16 cellular contexts compared by ENCODE assay signal in the genomic region with DNA sequence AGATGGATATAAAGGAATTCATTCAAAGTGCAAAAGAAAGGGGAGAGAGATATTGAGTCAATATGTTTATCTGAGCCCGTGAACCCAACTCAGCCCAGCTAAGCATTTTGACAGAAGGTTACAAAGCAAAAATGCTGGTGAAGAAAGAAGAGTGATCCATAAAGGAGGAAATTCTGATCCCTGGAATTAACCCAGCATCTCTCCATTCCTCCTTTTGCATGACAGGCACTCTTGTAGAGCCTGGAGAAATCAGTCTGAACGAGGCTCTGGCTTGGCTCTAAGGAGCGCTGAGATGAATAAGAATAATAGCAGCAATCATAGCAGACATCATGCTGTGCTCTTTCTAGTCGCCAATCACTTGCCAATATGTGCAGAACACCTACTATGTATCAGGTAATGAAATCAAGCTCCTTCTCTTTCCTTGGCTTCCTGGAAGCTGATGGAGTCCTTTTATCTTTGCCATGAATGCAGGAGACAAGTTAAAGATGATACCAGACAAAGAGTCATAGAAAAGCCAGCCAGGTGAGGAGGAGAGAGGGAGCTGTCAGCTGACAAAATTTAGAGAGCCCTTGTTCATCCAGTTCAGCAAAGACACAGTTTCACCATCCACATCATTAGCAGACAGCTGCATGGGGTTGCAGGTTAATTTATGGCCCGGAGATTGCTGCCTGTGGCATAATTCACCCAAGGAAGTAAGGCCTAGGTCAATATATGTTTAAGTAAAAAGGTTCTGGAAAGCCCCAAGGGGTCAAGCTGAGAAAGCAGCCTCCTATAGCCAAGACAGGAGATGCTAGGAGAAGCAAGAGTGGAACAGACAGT.
"Had no signal": no experiment of that assay in that cellular context is flagged by ENCODE, and none has a peak within 500 bp of the region (broad histone marks: within the 10 kb centered on the region; RNA-seq: fewer than 3 reads in every experiment).

No MANE protein-coding gene starts in this region.

- H3K4me1 ChIP-seq: breast epithelium, pancreas, sigmoid colon had no signal

- H3K4me3 ChIP-seq: breast epithelium, lung, pancreas, sigmoid colon, thoracic aorta had no signal

- DNase-seq: activated naive CD4-positive, alpha-beta T cell; anterior cingulate cortex; cerebellar nuclear complex; dermis blood vessel endothelial cell; effector memory CD8-positive, alpha-beta T cell; head of caudate nucleus; immature natural killer cell; left cardiac atrium; pancreas; sigmoid colon; stimulated activated CD4-positive, alpha-beta T cell treated with anti-CD3 and anti-CD28 coated beads, Interleukin-1b, Interleukin-23, amount 100 ng/mL, for 48 hours; T-helper 9 cell had no signal

- H3K27ac ChIP-seq: breast epithelium, epithelial cell of prostate, pancreas, sigmoid colon, thoracic aorta had no signal

- H3K27me3 ChIP-seq: breast epithelium, pancreas, sigmoid colon had no signal

- H3K36me3 ChIP-seq: breast epithelium, pancreas, sigmoid colon, thoracic aorta had no signal

- H3K9me3 ChIP-seq: breast epithelium, pancreas, sigmoid colon, thoracic aorta had no signal
